7 cellular contexts compared by ENCODE assay signal in the genomic region with DNA sequence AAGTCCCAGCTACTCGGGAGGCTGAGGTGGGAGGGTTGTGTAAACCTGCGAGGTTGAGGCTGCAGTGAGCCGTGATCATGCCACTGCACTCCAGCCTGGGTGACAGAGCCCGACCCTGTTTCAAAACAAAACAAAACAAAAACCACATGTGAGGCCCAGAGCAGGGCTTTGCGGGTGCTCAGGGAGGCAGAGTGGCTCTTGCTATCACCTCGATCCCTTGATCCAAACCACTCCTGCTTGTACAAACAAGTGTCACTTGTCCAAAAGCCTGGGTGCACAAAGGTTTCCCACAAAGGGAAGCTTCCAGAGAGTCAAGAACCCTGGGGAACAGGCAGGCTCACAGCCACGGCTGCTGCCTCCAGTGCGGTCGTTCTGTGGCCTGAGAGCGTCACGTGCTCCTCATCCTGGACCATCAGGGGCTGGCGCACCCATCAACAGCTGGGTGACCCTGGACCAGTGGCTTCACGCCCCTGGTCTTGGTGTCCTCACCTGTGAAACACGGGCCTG.
DNase-seq lines count a peak whose midpoint lies in the region; ATAC-seq, FAIRE-seq and TF ChIP-seq lines count a peak whose summit lies in the region.

No MANE protein-coding gene starts in this region.

- H3K4me3 ChIP-seq in kidney (ENCODE audit: low read length in 2 of 2), result no peak overlapping the region

- peaks cover 19% of the 10 kb centered on the region for H3K27me3 Mint-ChIP-seq in stimulated activated memory B cell treated with anti-CD40 and anti-IgM and Interleukin-4, amounts not matched to agents 10 μg/mL and 1 μg/mL and 100 μg/mL, for 72 hours

- peak overlapping the region; percentile 90 to 94 for H3K27ac ChIP-seq in kidney (ENCODE audit: low read depth in 2 of 2, low read length in 2 of 2)

- H3K9me3 Mint-ChIP-seq in stimulated activated memory B cell treated with anti-CD40 and anti-IgM and Interleukin-4, amounts not matched to agents 10 μg/mL and 1 μg/mL and 100 μg/mL, for 72 hours, result peaks cover 11% of the 10 kb centered on the region

- no peak for TF ChIP-seq CTCF in kidney (IDR thresholded peaks at IDR 0.05; ENCODE audit: borderline replicate concordance, extremely low read depth, insufficient read depth)

- DNase-seq in NCI-H1092 treated with DMSO at 0.1 percent for 48 hours (lab: John Stamatoyannopoulos, UW) (peak; percentile 73), kidney (peak; percentile 83), islet precursor cell (no peak)
- DNase-seq in activated T-helper 1 cell treated with anti-CD3 and anti-CD28 coated beads, Interleukin-2, amount 50 U/mL, for 16 hours (ENCODE audit: low read depth in 1 of 2, low spot score in 1 of 2), result peak; percentile 21 to 39

- peaks cover 21% of the 10 kb centered on the region for H3K4me1 Mint-ChIP-seq in stimulated activated memory B cell treated with anti-CD40 and anti-IgM and Interleukin-4, amounts not matched to agents 10 μg/mL and 1 μg/mL and 100 μg/mL, for 72 hours

- ATAC-seq in GM19463 (IDR thresholded peaks at IDR 0.05; ENCODE audit: unreplicated experiment) (peak; percentile 37), HG02938 (IDR thresholded peaks at IDR 0.05; ENCODE audit: unreplicated experiment) (no peak)
- no peak for ATAC-seq in stimulated activated memory B cell treated with anti-CD40 and anti-IgM and Interleukin-4, amounts not matched to agents 10 μg/mL and 1 μg/mL and 100 μg/mL, for 72 hours

- H3K36me3 ChIP-seq in kidney (ENCODE audit: control insufficient read depth in 1 of 2, insufficient read depth in 2 of 2, low read length in 2 of 2), result no peaks in the 10 kb centered on the region

- no peaks in the 10 kb centered on the region for H3K9me3 ChIP-seq in kidney (ENCODE audit: control insufficient read depth in 1 of 2, low read length in 2 of 2)

- peaks cover 30 to 32% of the 10 kb centered on the region in 2 donors for H3K4me1 ChIP-seq in kidney (ENCODE audit: control insufficient read depth in 1 of 2, insufficient read depth in 1 of 2, low read depth in 1 of 2, low read length in 2 of 2)

- H3K9ac ChIP-seq in kidney (ENCODE audit: low read length in 2 of 2), result peak overlapping the region in 1 of 2 donors; percentile 67

- H3K27ac Mint-ChIP-seq in stimulated activated memory B cell treated with anti-CD40 and anti-IgM and Interleukin-4, amounts not matched to agents 10 μg/mL and 1 μg/mL and 100 μg/mL, for 72 hours, result peak overlapping the region; percentile 90

- intact Hi-C loops in kidney (cut with DNase I), result no loop called here

- FAIRE-seq in kidney (lab: Jason Lieb, UNC), result no peak

- H3K36me3 Mint-ChIP-seq in stimulated activated memory B cell treated with anti-CD40 and anti-IgM and Interleukin-4, amounts not matched to agents 10 μg/mL and 1 μg/mL and 100 μg/mL, for 72 hours, result no peaks in the 10 kb centered on the region

- H3K4me3 Mint-ChIP-seq in stimulated activated memory B cell treated with anti-CD40 and anti-IgM and Interleukin-4, amounts not matched to agents 10 μg/mL and 1 μg/mL and 100 μg/mL, for 72 hours, result no peak overlapping the region
